ENCODE assay signal across 8 cellular contexts in the genomic region with DNA sequence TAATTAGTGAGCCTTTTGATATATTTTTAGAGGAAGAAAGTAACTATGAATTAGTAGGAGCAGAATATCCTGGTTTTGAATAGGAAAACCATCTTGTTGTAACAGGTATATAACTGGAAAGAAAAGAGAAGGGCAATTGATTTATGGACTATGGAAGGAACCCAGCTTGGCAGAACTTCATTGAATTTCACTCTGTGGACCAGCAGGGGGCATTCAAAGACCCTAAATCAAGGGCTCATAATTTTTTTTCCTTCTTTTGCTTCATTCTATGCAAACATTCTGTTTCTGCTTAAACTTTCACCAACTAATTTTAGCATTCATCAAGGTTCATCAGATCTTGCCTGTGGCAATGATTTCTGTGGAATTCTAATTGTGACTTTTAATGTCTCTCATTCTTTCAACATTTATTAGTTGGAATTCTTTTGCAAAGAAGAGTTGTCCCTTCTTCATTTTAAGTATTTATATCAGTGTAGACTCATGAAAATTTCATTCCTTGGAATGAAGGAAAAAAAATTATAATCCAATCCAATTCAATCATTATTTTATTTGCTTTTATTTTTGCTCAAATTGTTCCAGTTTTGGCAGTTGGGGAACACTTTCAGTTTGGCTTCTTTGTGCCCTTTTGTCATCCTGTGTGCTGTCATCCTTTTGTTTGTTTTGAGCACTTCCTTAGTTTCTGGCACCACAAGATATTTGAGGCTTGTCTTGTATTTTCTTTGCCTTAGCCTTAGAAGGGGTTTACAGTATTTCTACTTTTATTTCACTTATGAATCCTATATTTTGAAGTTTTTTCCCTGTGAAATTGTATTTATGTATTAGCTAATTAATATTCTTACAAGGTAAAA. TPM values are rescaled to one million over a fixed set of nuclear protein-coding genes. Genes with fewer than 3 reads are reported as not detected.
DNase-seq lines count a peak whose midpoint lies in the region; ATAC-seq and TF ChIP-seq lines count a peak whose summit lies in the region.

No MANE protein-coding gene starts in this region.

- ATAC-seq in HG03354 (IDR thresholded peaks at IDR 0.05; ENCODE audit: poor library complexity, severe bottlenecking, unreplicated experiment) = peak; percentile 52

- H3K27ac ChIP-seq in breast epithelium = peak overlapping the region; percentile 57 to 78

- H3K4me3 ChIP-seq in breast epithelium = no peak overlapping the region

- no peaks in the 10 kb centered on the region for H3K9me3 ChIP-seq in breast epithelium

- H3K27me3 ChIP-seq in breast epithelium = no peaks in the 10 kb centered on the region

- intact Hi-C loops in breast epithelium (cut with DNase I; ENCODE audit: low total_unique reads) = loop anchor here (10.0 kb wide), 1 partner anchor 415 kb away; no protein-coding TSS in a partner anchor

- DNase-seq in activated naive CD4-positive, alpha-beta T cell treated with Interleukin-2 at 50 U/mL for 16 hours = peak; percentile 29
- no peak for DNase-seq in activated naive CD4-positive, alpha-beta T cell (lab: John Stamatoyannopoulos, UW)
- DNase-seq in RPMI7951 (ENCODE audit: low read depth) = peak; percentile 45
- no peak for DNase-seq in breast epithelium (ENCODE audit: low spot score in 2 of 2)
- peak; percentile 67 for DNase-seq in left kidney (ENCODE audit: low read depth, low spot score)
- DNase-seq in superior temporal gyrus (ENCODE audit: extremely low spot score) = peak; percentile 76
- no peak for DNase-seq in activated CD4-positive, CD25-positive, alpha-beta regulatory T cell treated with anti-CD3 and anti-CD28 coated beads, Interleukin-2, amount 50 U/mL, for 72 hours

- no peaks in the 10 kb centered on the region for H3K4me1 ChIP-seq in breast epithelium

- peak in 2 of 3 donors; percentile 70 to 77 for TF ChIP-seq CTCF in breast epithelium (IDR thresholded peaks at IDR 0.05)

- no peaks in the 10 kb centered on the region for H3K36me3 ChIP-seq in breast epithelium

- TF ChIP-seq POLR2A in breast epithelium (IDR thresholded peaks at IDR 0.05) = no peak

RNA-seq across cellular contexts. Expression of a gene that starts 30.4 kb away (rescaled TPM):
- total RNA-seq in RPMI7951 (2014; rRNA removed; shearing (Covaris generic)) = 17.1 and 18.7 TPM in 2 replicates
- total RNA-seq in breast epithelium = 10 to 100 TPM in 2 of 3 donors, 1 to 10 TPM in 1; 7.7 to 21.6 (median 17.0) TPM

RNA-seq across cellular contexts. Expression of a gene that starts 39.9 kb away (rescaled TPM):
- 9.5 and 12.1 TPM in 2 replicates for total RNA-seq in RPMI7951 (2014; rRNA removed; shearing (Covaris generic))
- 100 to 1,000 TPM in 2 of 3 donors, 10 to 100 TPM in 1; 52.2 to 694 (median 243) TPM for total RNA-seq in breast epithelium

Comparison
In these comparisons a context has a peak if more than half of its experiments do, and no peak if none do; other contexts are left out.
1. DNase-seq: peak in activated naive CD4-positive, alpha-beta T cell treated with Interleukin-2 at 50 U/mL for 16 hours (single experiment), RPMI7951 (single experiment), left kidney (single experiment) and superior temporal gyrus (single experiment); none in activated naive CD4-positive, alpha-beta T cell (0 of 4), breast epithelium (0 of 2) and activated CD4-positive, CD25-positive, alpha-beta regulatory T cell treated with anti-CD3 and anti-CD28 coated beads, Interleukin-2, amount 50 U/mL, for 72 hours (single experiment).